9 cellular contexts compared by ENCODE assay signal in the genomic region with DNA sequence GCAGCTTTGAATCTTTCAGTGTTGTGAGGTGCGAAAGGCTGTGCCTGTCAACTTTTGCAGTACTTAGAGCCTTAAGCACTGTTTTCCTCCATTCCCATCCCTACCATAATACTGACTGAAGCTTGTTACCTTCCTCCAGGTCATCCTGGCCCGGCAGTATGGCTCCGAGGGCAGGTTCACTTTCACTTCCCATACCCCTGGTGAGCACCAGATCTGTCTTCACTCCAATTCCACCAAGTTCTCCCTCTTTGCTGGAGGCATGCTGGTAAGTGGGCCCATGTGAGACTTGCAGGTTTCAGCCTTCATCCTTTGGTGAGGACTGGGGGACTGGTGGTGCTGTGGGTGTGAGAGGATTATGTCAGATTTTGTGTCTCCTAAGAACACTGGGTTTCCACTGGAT. TPM values are rescaled to one million over a fixed set of nuclear protein-coding genes. Genes with fewer than 3 reads are reported as not detected.
DNase-seq lines count a peak whose midpoint lies in the region; TF ChIP-seq lines count a peak whose summit lies in the region.
"Had no signal": no experiment of that assay in that cellular context is flagged by ENCODE, and none has a peak within 500 bp of the region (broad histone marks: within the 10 kb centered on the region; RNA-seq: fewer than 3 reads in every experiment).

No MANE protein-coding gene starts in this region.

- BruUV-seq in OCI-LY7 (replicated peaks; lab: Mats Ljungman, UMichigan), result no TSS peak

- no peak overlapping the region for H2BK5ac ChIP-seq in trophoblast cell (ENCODE audit: low read depth, low read length, poor library complexity)

- H3K4me1 ChIP-seq in OCI-LY7 (ENCODE audit: insufficient read depth, low read length, poor library complexity, severe bottlenecking) (peaks cover 16% of the 10 kb centered on the region), duodenal mucosa (ENCODE audit: control insufficient read depth in 1 of 2, insufficient read depth in 2 of 2, low read length in 2 of 2) (peaks cover 17 to 18% of the 10 kb centered on the region in 2 donors), trophoblast cell (ENCODE audit: control insufficient read depth in 1 of 2, insufficient read depth in 2 of 2, low read length in 2 of 2) (no peaks in the 10 kb centered on the region)

- H3K9me2 ChIP-seq in OCI-LY7 (ENCODE audit: insufficient read depth, low read length), result no peaks in the 10 kb centered on the region

- H4K8ac ChIP-seq in trophoblast cell (ENCODE audit: low read depth, low read length), result no peak overlapping the region

- H3K4ac ChIP-seq in trophoblast cell (ENCODE audit: low read depth, low read length), result no peak overlapping the region

- no peak overlapping the region for H3K14ac ChIP-seq in trophoblast cell (ENCODE audit: low read length)

- 0 out of 2 replicates have a peak, but pooled peaks cover 5% of the 10 kb centered on the region for H4K20me1 ChIP-seq in OCI-LY7 (ENCODE audit: insufficient read depth, low read length)

- WGBS in trophoblast cell (ENCODE audit: extremely low coverage, insufficient coverage, insufficient read length), result no CpG with 5 or more reads among the region's 3 CpGs

- H3K9ac ChIP-seq in duodenal mucosa (ENCODE audit: low read depth in 1 of 2, low read length in 2 of 2), result peak overlapping the region in 1 of 2 donors; percentile 0
- no peak overlapping the region for H3K9ac ChIP-seq in trophoblast cell (ENCODE audit: low read length)

- H2AFZ ChIP-seq in OCI-LY7 (ENCODE audit: low read length) (no peak overlapping the region), trophoblast cell (ENCODE audit: insufficient read depth, low read length, poor library complexity) (no peak overlapping the region)

- H3K4me2 ChIP-seq in OCI-LY7 (ENCODE audit: low read length) (peak overlapping the region; percentile 81), trophoblast cell (ENCODE audit: low read length) (peak overlapping the region; percentile 78)

- CTCF ChIA-PET in OCI-LY7 (lab: Charles Lee; ENCODE audit: unreplicated experiment), result no interaction called here

- POLR2A ChIA-PET in OCI-LY7 (lab: Charles Lee), result interaction anchor here (0.6 to 1.1 kb wide), 6 partner anchors 12 to 85 kb away, joined by 3 to 5 read pairs (median 3); no protein-coding TSS in a partner anchor

- H3K4me3 ChIP-seq in GM12864 (ENCODE audit: low read depth, low read length) (peak overlapping the region; percentile 97), OCI-LY7 (ENCODE audit: low read depth, low read length, poor library complexity, severe bottlenecking) (peak overlapping the region; percentile 91), duodenal mucosa (ENCODE audit: low read depth in 1 of 2, low read length in 2 of 2) (peak overlapping the region; percentile 78 to 99), trophoblast cell (ENCODE audit: low read depth, low read length) (peak overlapping the region; percentile 51)

- intact Hi-C loops in OCI-LY7 (cut with micrococcal nuclease; ENCODE audit: unreplicated experiment), result loop anchor here (2.0 to 10.0 kb wide), 3 partner anchors 85 to 471 kb away; partner anchors contain the start of genes DOK3, F12 and PFN3

- no peak overlapping the region for H2BK12ac ChIP-seq in trophoblast cell (ENCODE audit: low read length)

- no peak overlapping the region for H2BK120ac ChIP-seq in trophoblast cell (ENCODE audit: insufficient read depth, low read length, poor library complexity)

- no peak overlapping the region for H4K12ac ChIP-seq in trophoblast cell (ENCODE audit: low read depth, low read length)

- no peak overlapping the region for H2AK5ac ChIP-seq in trophoblast cell (ENCODE audit: low read length)

- H3K27me3 ChIP-seq in duodenal mucosa (ENCODE audit: control insufficient read depth in 1 of 2, insufficient read depth in 2 of 2, low read length in 2 of 2), result peaks cover 0 to 3% of the 10 kb centered on the region in 2 donors
- no peaks in the 10 kb centered on the region for H3K27me3 ChIP-seq in trophoblast cell (ENCODE audit: insufficient read depth, low read length)
- H3K27me3 ChIP-seq: suprapubic skin had no signal

- no peak overlapping the region for H4K91ac ChIP-seq in trophoblast cell (ENCODE audit: low read depth, low read length)

- H3K9me3 ChIP-seq in OCI-LY7 (ENCODE audit: low read length) (no peaks in the 10 kb centered on the region), duodenal mucosa (ENCODE audit: control insufficient read depth in 1 of 2, low read length in 2 of 2) (no peaks in the 10 kb centered on the region), trophoblast cell (ENCODE audit: insufficient read depth, low read depth, low read length) (no peaks in the 10 kb centered on the region)
- H3K9me3 ChIP-seq: suprapubic skin had no signal

- no peak overlapping the region for H3K23ac ChIP-seq in trophoblast cell (ENCODE audit: low read length)

- peaks cover 41% of the 10 kb centered on the region for H3K36me3 ChIP-seq in OCI-LY7 (ENCODE audit: insufficient read depth, low read length)
- peaks cover 23 to 37% of the 10 kb centered on the region in 2 donors for H3K36me3 ChIP-seq in duodenal mucosa (ENCODE audit: control insufficient read depth in 1 of 2, insufficient read depth in 2 of 2, low read length in 2 of 2)
- peaks cover 34 to 35% of the 10 kb centered on the region in 2 experiments for H3K36me3 ChIP-seq in trophoblast cell (ENCODE audit: control insufficient read depth in 1 of 2, insufficient read depth in 2 of 2, low read length in 2 of 2)

- no peak overlapping the region for H3K18ac ChIP-seq in trophoblast cell (ENCODE audit: low read length)

- peaks cover 21% of the 10 kb centered on the region for H3K79me2 ChIP-seq in OCI-LY7 (ENCODE audit: insufficient read depth, low read depth, low read length)
- peaks cover 6% of the 10 kb centered on the region for H3K79me2 ChIP-seq in trophoblast cell (ENCODE audit: control insufficient read depth, insufficient read depth, low read length, poor library complexity)

- DNase-seq in GM12864 (ENCODE audit: low read depth) (no peak), OCI-LY7 (ENCODE audit: low spot score) (no peak), trophoblast cell (no peak), NCI-H748 treated with DMSO at 0.1 percent for 48 hours (lab: John Stamatoyannopoulos, UW) (no peak), putamen (ENCODE audit: low spot score) (no peak), NCI-H2227 treated with DMSO at 0.1 percent for 48 hours (lab: John Stamatoyannopoulos, UW) (no peak)
- DNase-seq: NCI-H2171 treated with DMSO at 0.1 percent for 48 hours had no signal

- peaks cover 5% of the 10 kb centered on the region for H3K79me1 ChIP-seq in trophoblast cell (ENCODE audit: low read length)

- no peak overlapping the region for H3K27ac ChIP-seq in OCI-LY7 (ENCODE audit: low read depth, low read length, poor library complexity, severe bottlenecking)
- H3K27ac ChIP-seq in duodenal mucosa (ENCODE audit: low read depth, low read length), result no peak overlapping the region
- no peak overlapping the region for H3K27ac ChIP-seq in trophoblast cell (ENCODE audit: low read depth, low read length)
- H3K27ac ChIP-seq: suprapubic skin had no signal

- TF ChIP-seq CTCF in GM12864 (IDR thresholded peaks at IDR 0.05; ENCODE audit: low read depth, low read length, missing control alignments) (no peak), OCI-LY7 (conservative IDR thresholded peaks at IDR 0.05; ENCODE audit: low read length) (no peak)

RNA-seq across cellular contexts. Expression of gene TMED9, which starts 1.5 kb away (rescaled TPM):
- total RNA-seq in OCI-LY7 (2014; rRNA removed; shearing (Covaris generic)), result 67.6 and 89.7 TPM in 2 replicates
- total RNA-seq in OCI-LY7 (2022), result 125 and 134 TPM in 2 replicates
- polyA plus RNA-seq in trophoblast cell (2013), result 274 and 278 TPM in 2 replicates

RNA-seq across cellular contexts. Expression of gene B4GALT7, which starts 6.4 kb away (rescaled TPM):
- total RNA-seq in OCI-LY7 (2014; rRNA removed; shearing (Covaris generic)), result 19.8 and 24.9 TPM in 2 replicates
- total RNA-seq in OCI-LY7 (2022), result 33.7 and 38.5 TPM in 2 replicates
- polyA plus RNA-seq in trophoblast cell (2013), result 18.9 and 19.5 TPM in 2 replicates

RNA-seq across cellular contexts. Expression of gene FAM193B, which starts 39.1 kb away (rescaled TPM):
- total RNA-seq in OCI-LY7 (2014; rRNA removed; shearing (Covaris generic)), result 63.2 and 92.8 TPM in 2 replicates
- total RNA-seq in OCI-LY7 (2022), result 104 and 113 TPM in 2 replicates
- polyA plus RNA-seq in trophoblast cell (2013), result 30.0 and 32.0 TPM in 2 replicates
